ENCODE assay signal across 10 cellular contexts in genomic region chr3:189664311-189664710, GRCh38. TPM values are rescaled to one million over a fixed set of nuclear protein-coding genes. Genes with fewer than 3 reads are reported as not detected.
DNase-seq lines count a peak whose midpoint lies in the region; ATAC-seq and TF ChIP-seq lines count a peak whose summit lies in the region.
"Had no signal": no experiment of that assay in that cellular context is flagged by ENCODE, and none has a peak within 500 bp of the region (broad histone marks: within the 10 kb centered on the region; RNA-seq: fewer than 3 reads in every experiment).

No MANE protein-coding gene starts in this region.

- no peaks in the 10 kb centered on the region for H3K27me3 ChIP-seq in SJCRH30

- H3K4me3 Mint-ChIP-seq in osteocyte (ENCODE audit: unreplicated experiment), result peak overlapping the region; percentile 7

- H3K27ac ChIP-seq in SJCRH30, result no peak overlapping the region

- no peak for ATAC-seq in GM18502 (IDR thresholded peaks at IDR 0.05; ENCODE audit: poor library complexity, unreplicated experiment)
- ATAC-seq: K562 had no signal

- H3K36me3 ChIP-seq in SJCRH30, result no peaks in the 10 kb centered on the region

- H3K9me3 ChIP-seq in SJCRH30 (replicated peaks), result no peaks in the 10 kb centered on the region

- H3K27ac Mint-ChIP-seq in osteocyte (ENCODE audit: unreplicated experiment), result peak overlapping the region; percentile 85

- no peaks in the 10 kb centered on the region for H3K36me3 Mint-ChIP-seq in osteocyte (ENCODE audit: unreplicated experiment)

- TF ChIP-seq CTCF in osteocyte (IDR thresholded peaks at IDR 0.05), result no peak

- in situ Hi-C loops in KBM-7 (cut with MboI; ENCODE audit: low pct_unique_long_range_greater_than_20kb, low sequenced_read_pairs), result no loop called here

- peaks cover 5% of the 10 kb centered on the region for H3K9me3 Mint-ChIP-seq in osteocyte (ENCODE audit: unreplicated experiment)

- H3K4me3 ChIP-seq in SJCRH30, result no peak overlapping the region
- H3K4me3 ChIP-seq: K562 had no signal

- peaks cover 30% of the 10 kb centered on the region for H3K4me1 Mint-ChIP-seq in osteocyte (ENCODE audit: unreplicated experiment)

- DNase-seq in GM04503 (ENCODE audit: low read depth), result peak; percentile 88
- DNase-seq in NCI-H69 (lab: John Stamatoyannopoulos, UW), result peak; percentile 23
- peak; percentile 98 for DNase-seq in dedifferentiated amniotic fluid mesenchymal stem cell (ENCODE audit: extremely low spot score)
- DNase-seq in osteocyte (ENCODE audit: extremely low spot score, unreplicated experiment), result no peak
- no peak for DNase-seq in KBM-7
- DNase-seq in medulla oblongata (ENCODE audit: extremely low spot score), result no peak
- DNase-seq in SJCRH30, result no peak
- DNase-seq: activated CD4-positive, alpha-beta T cell treated with anti-CD3 and anti-CD28 coated beads for 48 hours had no signal

- H3K4me1 ChIP-seq in SJCRH30, result no peaks in the 10 kb centered on the region

- no peaks in the 10 kb centered on the region for H3K27me3 Mint-ChIP-seq in osteocyte (ENCODE audit: unreplicated experiment)

RNA-seq across cellular contexts. Expression of gene TP63, which starts 33.1 kb away (rescaled TPM):
- 0.16 and 0.29 TPM in 2 replicates for total RNA-seq in osteocyte
- 0.71 and 1.1 TPM in 2 replicates for total RNA-seq in SJCRH30 (2014; rRNA removed; shearing (Covaris generic))

Comparison
In these comparisons a context has a peak if more than half of its experiments do, and no peak if none do; other contexts are left out.
1. DNase-seq: peak in GM04503 (single experiment), NCI-H69 (single experiment) and dedifferentiated amniotic fluid mesenchymal stem cell (single experiment); none in osteocyte (single experiment), KBM-7 (single experiment), medulla oblongata (single experiment) and SJCRH30 (0 of 2).